13 cellular contexts compared by ENCODE assay signal in genomic region chr6:115717472-115717871, GRCh38.
DNase-seq lines count a peak whose midpoint lies in the region; ATAC-seq and TF ChIP-seq lines count a peak whose summit lies in the region.
"Had no signal": no experiment of that assay in that cellular context is flagged by ENCODE, and none has a peak within 500 bp of the region (broad histone marks: within the 10 kb centered on the region; RNA-seq: fewer than 3 reads in every experiment).

No MANE protein-coding gene starts in this region.

- ATAC-seq in GM18499 (IDR thresholded peaks at IDR 0.05; ENCODE audit: insufficient read depth, unreplicated experiment) (peak; percentile 30), GM19452 (IDR thresholded peaks at IDR 0.05; ENCODE audit: unreplicated experiment) (peak; percentile 33), HG02870 (IDR thresholded peaks at IDR 0.05; ENCODE audit: unreplicated experiment) (peak; percentile 43), HG03521 (IDR thresholded peaks at IDR 0.05; ENCODE audit: unreplicated experiment) (peak; percentile 13)

- no peaks in the 10 kb centered on the region for H3K4me1 Mint-ChIP-seq in activated naive CD4-positive, alpha-beta T cell treated with anti-CD3 and anti-CD28 coated beads for 36 hours (ENCODE audit: low read depth)

- H3K4me3 Mint-ChIP-seq in activated naive CD4-positive, alpha-beta T cell treated with anti-CD3 and anti-CD28 coated beads for 36 hours, result no peak overlapping the region

- no peak overlapping the region for H3K27ac ChIP-seq in SJCRH30

- intact Hi-C loops in activated naive CD4-positive, alpha-beta T cell treated with anti-CD3 and anti-CD28 coated beads for 36 hours (cut with micrococcal nuclease), result no loop called here

- H3K27me3 ChIP-seq in SJCRH30, result no peaks in the 10 kb centered on the region

- no peak for TF ChIP-seq POLR2A in erythroblast (IDR thresholded peaks at IDR 0.05; ENCODE audit: low read length)

- no peaks in the 10 kb centered on the region for H3K36me3 ChIP-seq in SJCRH30

- no peaks in the 10 kb centered on the region for H3K9me3 ChIP-seq in SJCRH30 (replicated peaks)

- H3K36me3 Mint-ChIP-seq in activated naive CD4-positive, alpha-beta T cell treated with anti-CD3 and anti-CD28 coated beads for 36 hours (ENCODE audit: low read depth), result no peaks in the 10 kb centered on the region

- no peaks in the 10 kb centered on the region for H3K4me1 ChIP-seq in SJCRH30

- H3K9me3 Mint-ChIP-seq in activated naive CD4-positive, alpha-beta T cell treated with anti-CD3 and anti-CD28 coated beads for 36 hours, result no peaks in the 10 kb centered on the region

- H3K27ac Mint-ChIP-seq in activated naive CD4-positive, alpha-beta T cell treated with anti-CD3 and anti-CD28 coated beads for 36 hours, result no peak overlapping the region

- DNase-seq in erythroblast (lab: John Stamatoyannopoulos, UW) (no peak), SJCRH30 (no peak), AML-193 (lab: John Stamatoyannopoulos, UW) (no peak)
- DNase-seq in activated naive CD4-positive, alpha-beta T cell treated with anti-CD3 and anti-CD28 coated beads for 36 hours, result no peak
- DNase-seq: activated CD4-positive, alpha-beta T cell treated with anti-CD3 and anti-CD28 coated beads, Interleukin-2, amount 50 U/mL, for 4 hours; activated effector memory CD4-positive, alpha-beta T cell treated with Interleukin-2 at 50 U/mL for 16 hours; midbrain; T-helper 9 cell; trophoblast cell had no signal

- CTCF ChIA-PET in activated naive CD4-positive, alpha-beta T cell treated with anti-CD3 and anti-CD28 coated beads for 36 hours (lab: Charles Lee), result no interaction called here

- H3K27me3 Mint-ChIP-seq in activated naive CD4-positive, alpha-beta T cell treated with anti-CD3 and anti-CD28 coated beads for 36 hours (ENCODE audit: low read depth), result no peaks in the 10 kb centered on the region

- no peak overlapping the region for H3K4me3 ChIP-seq in SJCRH30
